9 cellular contexts compared by ENCODE assay signal in the genomic region with DNA sequence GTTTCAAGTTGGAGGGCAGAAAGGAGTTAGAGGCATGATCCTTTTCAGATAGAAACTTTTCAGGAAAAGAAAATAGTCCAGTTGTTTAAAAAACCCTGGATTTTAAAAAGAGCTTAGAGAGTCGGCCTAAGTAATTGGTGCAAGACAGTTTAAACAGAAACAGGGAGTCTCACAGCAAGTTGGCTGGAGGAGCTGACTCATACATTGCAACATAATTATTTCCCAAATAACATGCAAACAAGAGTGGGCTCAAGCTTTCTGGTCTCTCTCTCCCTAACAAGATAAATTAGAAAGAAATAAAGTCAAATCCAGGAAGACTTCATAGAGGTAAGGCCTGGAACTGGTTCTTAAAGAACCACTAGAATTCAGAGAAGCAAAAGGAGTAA.
DNase-seq lines count a peak whose midpoint lies in the region; ATAC-seq and TF ChIP-seq lines count a peak whose summit lies in the region.
"Had no signal": no experiment of that assay in that cellular context is flagged by ENCODE, and none has a peak within 500 bp of the region (broad histone marks: within the 10 kb centered on the region; RNA-seq: fewer than 3 reads in every experiment).

No MANE protein-coding gene starts in this region.

- no peak for TF ChIP-seq CTCF in AG10803 (conservative IDR thresholded peaks at IDR 0.05; ENCODE audit: low read length)
- no peak for TF ChIP-seq CTCF in endodermal cell (conservative IDR thresholded peaks at IDR 0.05)
- no peak for TF ChIP-seq CTCF in WERI-Rb-1 (IDR thresholded peaks at IDR 0.05; ENCODE audit: low read depth, low read length)

- no peaks in the 10 kb centered on the region for H3K27me3 Mint-ChIP-seq in endodermal cell (ENCODE audit: insufficient read depth)
- peaks cover 0 to 2% (median 0%) of the 10 kb centered on the region in 5 donors for H3K27me3 Mint-ChIP-seq in naive thymus-derived CD4-positive, alpha-beta T cell

- DNase-seq in AG10803 (ENCODE audit: low read depth) (peak; percentile 87), MV-4-11 (lab: John Stamatoyannopoulos, UW) (peak; percentile 58), endodermal cell (no peak), WERI-Rb-1 (no peak), nucleus accumbens (lab: John Stamatoyannopoulos, UW) (no peak), DMS114 treated with DMSO at 0.1 percent for 48 hours (lab: John Stamatoyannopoulos, UW; ENCODE audit: unreplicated experiment) (no peak)
- no peak for DNase-seq in naive thymus-derived CD4-positive, alpha-beta T cell
- DNase-seq: stimulated activated CD4-positive, alpha-beta T cell treated with anti-CD3 and anti-CD28 coated beads, Interleukin-4, amount 100 ng/mL, for 4 hours had no signal

- H3K36me3 ChIP-seq in endodermal cell (ENCODE audit: control insufficient read depth, insufficient read depth, low read length): no peaks in the 10 kb centered on the region
- H3K36me3 ChIP-seq in naive thymus-derived CD4-positive, alpha-beta T cell (ENCODE audit: control insufficient read depth in 2 of 3, insufficient read depth in 3 of 3, low read length in 3 of 3): no peaks in the 10 kb centered on the region
- H3K36me3 ChIP-seq in WERI-Rb-1: no peaks in the 10 kb centered on the region

- CTCF ChIA-PET in naive thymus-derived CD4-positive, alpha-beta T cell (lab: Charles Lee): interaction anchor here (0.6 to 1.2 kb wide), 3 partner anchors 32 to 73 kb away, joined by 3 to 6 read pairs (median 3); no protein-coding TSS in a partner anchor

- ATAC-seq in naive thymus-derived CD4-positive, alpha-beta T cell: no peak
- no peak for ATAC-seq in HG02798 (IDR thresholded peaks at IDR 0.05; ENCODE audit: poor library complexity, unreplicated experiment)

- no peak overlapping the region for H3K4me3 Mint-ChIP-seq in endodermal cell
- peak overlapping the region in 7 of 10 donors; percentile 40 to 65 (median 58) for H3K4me3 Mint-ChIP-seq in naive thymus-derived CD4-positive, alpha-beta T cell

- H3K4me3 ChIP-seq in AG10803 (ENCODE audit: low read length) (no peak overlapping the region), endodermal cell (ENCODE audit: low read length) (no peak overlapping the region), WERI-Rb-1 (ENCODE audit: low read depth, low read length) (no peak overlapping the region)
- no peak overlapping the region for H3K4me3 ChIP-seq in naive thymus-derived CD4-positive, alpha-beta T cell (ENCODE audit: low read length)

- H3K4me1 Mint-ChIP-seq in endodermal cell: peaks cover 56% of the 10 kb centered on the region
- H3K4me1 Mint-ChIP-seq in naive thymus-derived CD4-positive, alpha-beta T cell: peaks cover 15 to 36% (median 34%) of the 10 kb centered on the region in 7 donors

- 85 to 100% methylated on average over 1 of the region's 1 CpG for WGBS in endodermal cell (ENCODE audit: insufficient coverage in 1 of 2, insufficient read length in 1 of 2), 2 experiments

- H3K36me3 Mint-ChIP-seq in endodermal cell (ENCODE audit: low read depth): no peaks in the 10 kb centered on the region
- no peaks in the 10 kb centered on the region for H3K36me3 Mint-ChIP-seq in naive thymus-derived CD4-positive, alpha-beta T cell

- H3K9me3 Mint-ChIP-seq in endodermal cell: no peaks in the 10 kb centered on the region
- H3K9me3 Mint-ChIP-seq in naive thymus-derived CD4-positive, alpha-beta T cell: no peaks in the 10 kb centered on the region

- H3K9me3 ChIP-seq in endodermal cell (ENCODE audit: control insufficient read depth, low read length): no peaks in the 10 kb centered on the region
- H3K9me3 ChIP-seq in naive thymus-derived CD4-positive, alpha-beta T cell (ENCODE audit: control insufficient read depth in 2 of 3, low read length in 3 of 3): no peaks in the 10 kb centered on the region
- H3K9me3 ChIP-seq in WERI-Rb-1 (ENCODE audit: severe bottlenecking): no peaks in the 10 kb centered on the region

- H3K9ac ChIP-seq in endodermal cell (ENCODE audit: extremely low read depth, low read length, poor library complexity, severe bottlenecking): no peak overlapping the region

- no peaks in the 10 kb centered on the region for H3K27me3 ChIP-seq in endodermal cell (ENCODE audit: control insufficient read depth, insufficient read depth, low read length, poor library complexity, severe bottlenecking)
- H3K27me3 ChIP-seq in naive thymus-derived CD4-positive, alpha-beta T cell (ENCODE audit: control insufficient read depth in 2 of 2, insufficient read depth in 2 of 2, low read length in 2 of 2): no peaks in the 10 kb centered on the region
- H3K27me3 ChIP-seq in WERI-Rb-1 (ENCODE audit: insufficient read depth, low read depth, severe bottlenecking): no peaks in the 10 kb centered on the region

- POLR2A ChIA-PET in naive thymus-derived CD4-positive, alpha-beta T cell (lab: Charles Lee): interaction anchor here (0.7 to 2.4 kb wide), 6 partner anchors 9 to 23 kb away, joined by 3 to 19 read pairs (median 4); no protein-coding TSS in a partner anchor

- H3K27ac ChIP-seq in endodermal cell (ENCODE audit: low read depth, low read length) (no peak overlapping the region), WERI-Rb-1 (no peak overlapping the region)
- peak overlapping the region; percentile 48 for H3K27ac ChIP-seq in naive thymus-derived CD4-positive, alpha-beta T cell (ENCODE audit: low read depth, low read length)

- H3K4me1 ChIP-seq in endodermal cell (ENCODE audit: control insufficient read depth, insufficient read depth, low read length): peaks cover 17% of the 10 kb centered on the region
- H3K4me1 ChIP-seq in naive thymus-derived CD4-positive, alpha-beta T cell (ENCODE audit: control insufficient read depth in 2 of 2, insufficient read depth in 2 of 2, low read length in 2 of 2): peaks cover 0 to 23% of the 10 kb centered on the region in 2 donors

- H3K27ac Mint-ChIP-seq in endodermal cell: peak overlapping the region; percentile 81
- H3K27ac Mint-ChIP-seq in naive thymus-derived CD4-positive, alpha-beta T cell: peak overlapping the region in 8 of 9 donors; percentile 79 to 95 (median 86)

- intact Hi-C loops in naive thymus-derived CD4-positive, alpha-beta T cell (cut with micrococcal nuclease): loop anchor here in 1 of 2 donors (1.0 to 5.0 kb wide), 3 partner anchors 21 to 61 kb away; no protein-coding TSS in a partner anchor

Comparison
In these comparisons a context has a peak if more than half of its experiments do, and no peak if none do; other contexts are left out.
1. DNase-seq: peak in AG10803 (single experiment) and MV-4-11 (single experiment); none in endodermal cell (single experiment), naive thymus-derived CD4-positive, alpha-beta T cell (0 of 9), WERI-Rb-1 (single experiment), nucleus accumbens (0 of 56) and DMS114 treated with DMSO at 0.1 percent for 48 hours (single experiment).